In the genomic region with DNA sequence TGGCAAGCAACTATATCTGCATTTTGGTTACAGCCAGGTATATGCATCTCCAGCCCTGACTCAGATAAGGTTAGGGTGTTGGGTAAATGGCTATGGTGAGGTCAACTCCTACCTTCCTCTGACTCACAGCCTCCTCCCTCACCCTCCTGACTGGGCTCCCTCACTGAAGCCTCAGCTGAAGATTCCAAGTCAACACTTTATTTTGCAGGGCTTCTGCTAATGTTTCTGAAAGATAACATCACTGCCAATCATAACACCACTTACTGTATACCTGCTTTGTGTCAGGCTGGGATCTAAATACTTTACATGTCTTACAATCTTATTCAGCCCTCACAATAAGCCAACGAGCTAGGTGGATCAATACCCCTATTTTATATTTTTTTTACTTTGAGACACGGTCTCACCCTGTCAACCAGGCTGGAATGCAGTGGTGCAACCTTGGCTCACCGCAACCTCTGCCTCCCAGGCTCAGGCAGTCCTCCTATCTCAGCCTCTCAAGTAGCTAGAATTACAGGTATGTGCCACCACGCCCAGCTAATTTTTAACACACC, we compare ENCODE assay signal across 24 cellular contexts. TPM values are rescaled to one million over a fixed set of nuclear protein-coding genes. Genes with fewer than 3 reads are reported as not detected.
DNase-seq lines count a peak whose midpoint lies in the region; ATAC-seq and TF ChIP-seq lines count a peak whose summit lies in the region.
"Had no signal": no experiment of that assay in that cellular context is flagged by ENCODE, and none has a peak within 500 bp of the region (broad histone marks: within the 10 kb centered on the region; RNA-seq: fewer than 3 reads in every experiment).

No MANE protein-coding gene starts in this region.

- ATAC-seq in omental fat pad (ENCODE audit: low FRiP score): peak; percentile 58
- ATAC-seq: stimulated activated memory B cell treated with anti-CD40 and anti-IgM and Interleukin-4, amounts not matched to agents 10 μg/mL and 1 μg/mL and 100 μg/mL, for 72 hours had no signal

- no peaks in the 10 kb centered on the region for H3K9me3 Mint-ChIP-seq in activated CD4-positive, alpha-beta T cell treated with anti-CD3 and anti-CD28 coated beads, Interleukin-2, amount 10 ng/mL, durations not matched to agents 7 days and 5 days
- H3K9me3 Mint-ChIP-seq: activated B cell treated with CpG ODN at 0.5 μM for 24 hours; activated CD4-positive, alpha-beta memory T cell treated with anti-CD3 and anti-CD28 coated beads, Interleukin-2, amount 10 ng/mL, durations not matched to agents 7 days and 5 days; CD4-positive, alpha-beta T cell; immature natural killer cell; neural progenitor cell; stimulated activated memory B cell treated with anti-CD40 and anti-IgM and Interleukin-4, amounts not matched to agents 10 μg/mL and 1 μg/mL and 100 μg/mL, for 72 hours had no signal

- no peaks in the 10 kb centered on the region for H3K36me3 Mint-ChIP-seq in activated CD4-positive, alpha-beta T cell treated with anti-CD3 and anti-CD28 coated beads, Interleukin-2, amount 10 ng/mL, durations not matched to agents 7 days and 5 days (ENCODE audit: low read depth)
- H3K36me3 Mint-ChIP-seq: immature natural killer cell; neural progenitor cell; stimulated activated memory B cell treated with anti-CD40 and anti-IgM and Interleukin-4, amounts not matched to agents 10 μg/mL and 1 μg/mL and 100 μg/mL, for 72 hours had no signal

- DNase-seq in ELF-1 (ENCODE audit: low read depth, low spot score) (peak; percentile 47), M059J (ENCODE audit: low read depth) (peak; percentile 46), epithelial cell of esophagus (ENCODE audit: low read depth) (peak; percentile 91), omental fat pad (ENCODE audit: low spot score) (no peak), hepatic stellate cell (ENCODE audit: low spot score) (no peak), erythroblast (lab: John Stamatoyannopoulos, UW) (no peak), HuH-7.5 (ENCODE audit: low spot score) (no peak)
- no peak for DNase-seq in activated CD4-positive, alpha-beta T cell treated with anti-CD3 and anti-CD28 coated beads, Interleukin-2, amount 10 ng/mL, durations not matched to agents 7 days and 5 days
- DNase-seq: activated B cell treated with CpG ODN at 0.5 μM for 24 hours; activated CD4-positive, alpha-beta memory T cell treated with anti-CD3 and anti-CD28 coated beads, Interleukin-2, amount 10 ng/mL, durations not matched to agents 7 days and 5 days; activated T-cell treated with anti-CD3 and anti-CD28 coated beads for 4 hours; CD4-positive, alpha-beta T cell; DMS153; GF-D8; immature natural killer cell; lower lobe of right lung; NCI-H1417; NCI-H2081 treated with DMSO at 0.1 percent for 48 hours; NCI-H446 treated with DMSO at 0.1 percent for 48 hours; Peyer's patch; stimulated activated CD4-positive, alpha-beta T cell treated with anti-CD3 and anti-CD28 coated beads, Interleukin-1b, Interleukin-23, amount 100 ng/mL, for 48 hours; T-helper 9 cell had no signal

- H3K27me3 Mint-ChIP-seq in activated CD4-positive, alpha-beta T cell treated with anti-CD3 and anti-CD28 coated beads, Interleukin-2, amount 10 ng/mL, durations not matched to agents 7 days and 5 days: no peaks in the 10 kb centered on the region
- H3K27me3 Mint-ChIP-seq: activated CD4-positive, alpha-beta memory T cell treated with anti-CD3 and anti-CD28 coated beads, Interleukin-2, amount 10 ng/mL, durations not matched to agents 7 days and 5 days had no signal

- CTCF ChIA-PET in activated CD4-positive, alpha-beta T cell treated with anti-CD3 and anti-CD28 coated beads, Interleukin-2, amount 10 ng/mL, durations not matched to agents 7 days and 5 days (lab: Charles Lee): interaction anchor here (1.0 to 1.3 kb wide), 2 partner anchors 14 to 108 kb away, joined by 3 to 4 read pairs; a partner anchor contains a TSS

- H3K4me3 ChIP-seq in epithelial cell of esophagus (ENCODE audit: low read length): no peak overlapping the region
- H3K4me3 ChIP-seq: lower lobe of right lung, neural progenitor cell, Peyer's patch had no signal

- H3K27ac Mint-ChIP-seq in activated CD4-positive, alpha-beta T cell treated with anti-CD3 and anti-CD28 coated beads, Interleukin-2, amount 10 ng/mL, durations not matched to agents 7 days and 5 days: no peak overlapping the region
- H3K27ac Mint-ChIP-seq: activated B cell treated with CpG ODN at 0.5 μM for 24 hours; activated CD4-positive, alpha-beta memory T cell treated with anti-CD3 and anti-CD28 coated beads, Interleukin-2, amount 10 ng/mL, durations not matched to agents 7 days and 5 days; CD4-positive, alpha-beta T cell; immature natural killer cell; neural progenitor cell; stimulated activated memory B cell treated with anti-CD40 and anti-IgM and Interleukin-4, amounts not matched to agents 10 μg/mL and 1 μg/mL and 100 μg/mL, for 72 hours had no signal

- no peak overlapping the region for H3K4me3 Mint-ChIP-seq in activated CD4-positive, alpha-beta T cell treated with anti-CD3 and anti-CD28 coated beads, Interleukin-2, amount 10 ng/mL, durations not matched to agents 7 days and 5 days
- H3K4me3 Mint-ChIP-seq: activated B cell treated with CpG ODN at 0.5 μM for 24 hours; activated CD4-positive, alpha-beta memory T cell treated with anti-CD3 and anti-CD28 coated beads, Interleukin-2, amount 10 ng/mL, durations not matched to agents 7 days and 5 days; CD4-positive, alpha-beta T cell; immature natural killer cell; neural progenitor cell; stimulated activated memory B cell treated with anti-CD40 and anti-IgM and Interleukin-4, amounts not matched to agents 10 μg/mL and 1 μg/mL and 100 μg/mL, for 72 hours had no signal

- H3K4me1 Mint-ChIP-seq in activated CD4-positive, alpha-beta T cell treated with anti-CD3 and anti-CD28 coated beads, Interleukin-2, amount 10 ng/mL, durations not matched to agents 7 days and 5 days: no peaks in the 10 kb centered on the region
- H3K4me1 Mint-ChIP-seq: activated B cell treated with CpG ODN at 0.5 μM for 24 hours; activated CD4-positive, alpha-beta memory T cell treated with anti-CD3 and anti-CD28 coated beads, Interleukin-2, amount 10 ng/mL, durations not matched to agents 7 days and 5 days; immature natural killer cell; stimulated activated memory B cell treated with anti-CD40 and anti-IgM and Interleukin-4, amounts not matched to agents 10 μg/mL and 1 μg/mL and 100 μg/mL, for 72 hours had no signal

- TF ChIP-seq CTCF in epithelial cell of esophagus (IDR thresholded peaks at IDR 0.05; ENCODE audit: insufficient read depth, low read depth, low read length, missing control alignments) (no peak), omental fat pad (IDR thresholded peaks at IDR 0.05) (no peak)

- TF ChIP-seq POLR2A in erythroblast (IDR thresholded peaks at IDR 0.05; ENCODE audit: low read length): no peak

- POLR2A ChIA-PET in activated CD4-positive, alpha-beta T cell treated with anti-CD3 and anti-CD28 coated beads, Interleukin-2, amount 10 ng/mL, durations not matched to agents 7 days and 5 days (lab: Charles Lee): no interaction called here

RNA-seq across cellular contexts. Expression of a gene that starts 47.8 kb away (rescaled TPM):
- total RNA-seq in M059J (2014; rRNA removed; shearing (Covaris generic)): 22.8 and 36.4 TPM in 2 replicates
- total RNA-seq in omental fat pad: 10 to 100 TPM; 19.2 to 39.7 (median 21.0) TPM
- 10 to 100 TPM in 1 of 2 experiments, 1 to 10 TPM in 1; 7.0 to 11.0 TPM for total RNA-seq in activated CD4-positive, alpha-beta T cell treated with anti-CD3 and anti-CD28 coated beads, Interleukin-2, amount 10 ng/mL, durations not matched to agents 7 days and 5 days

Comparison
In these comparisons a context has a peak if more than half of its experiments do, and no peak if none do; other contexts are left out.
1. DNase-seq: peak in ELF-1 (single experiment), M059J (single experiment) and epithelial cell of esophagus (single experiment); none in omental fat pad (single experiment), hepatic stellate cell (single experiment), erythroblast (0 of 2), activated CD4-positive, alpha-beta T cell treated with anti-CD3 and anti-CD28 coated beads, Interleukin-2, amount 10 ng/mL, durations not matched to agents 7 days and 5 days (single experiment) and HuH-7.5 (single experiment).